17 cellular contexts compared by ENCODE assay signal in the genomic region with DNA sequence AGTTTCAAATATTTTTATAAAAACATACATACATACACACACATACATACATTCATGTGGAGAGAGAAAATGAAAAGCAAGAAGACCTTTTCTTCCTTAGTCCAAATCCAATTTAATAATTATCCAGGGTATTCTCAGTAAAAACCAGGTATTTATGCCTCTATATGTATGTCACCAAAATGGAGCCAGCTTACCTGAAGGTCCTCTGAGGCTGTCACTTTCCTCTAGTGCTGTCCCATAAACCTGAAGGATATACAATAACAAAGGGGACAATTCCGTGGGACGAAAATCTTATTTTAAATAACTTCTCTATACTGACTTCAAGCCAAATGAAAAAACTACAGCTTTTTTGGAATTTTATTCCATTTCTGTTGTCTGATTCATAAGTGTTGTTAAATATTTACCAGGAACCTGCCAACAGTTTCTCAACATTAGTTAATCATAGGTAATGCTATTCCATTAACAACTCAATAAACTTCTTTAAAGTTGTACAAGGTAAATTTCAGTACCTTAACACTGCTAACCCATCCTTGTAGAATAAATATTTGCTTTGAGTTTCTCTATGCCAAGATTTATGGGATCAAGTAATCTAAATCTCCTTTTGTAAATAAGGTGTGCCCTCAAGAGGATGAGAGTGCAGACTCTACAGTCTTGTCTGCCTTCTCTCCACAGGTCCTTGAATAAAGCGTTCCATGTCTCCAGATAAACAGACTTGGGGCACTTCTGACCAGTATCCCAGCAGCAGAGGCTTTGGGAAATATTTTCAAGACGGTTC.
DNase-seq lines count a peak whose midpoint lies in the region; ATAC-seq, FAIRE-seq and TF ChIP-seq lines count a peak whose summit lies in the region.
"Had no signal": no experiment of that assay in that cellular context is flagged by ENCODE, and none has a peak within 500 bp of the region (broad histone marks: within the 10 kb centered on the region; RNA-seq: fewer than 3 reads in every experiment).

No MANE protein-coding gene starts in this region.

- peak; percentile 11 for FAIRE-seq in kidney (lab: Jason Lieb, UNC)
- FAIRE-seq in small intestine (lab: Jason Lieb, UNC), result no peak

- BruUV-seq in PC-3 (replicated peaks; lab: Mats Ljungman, UMichigan), result no TSS peak

- ATAC-seq in PC-3 (peak; percentile 76), GM19397 (IDR thresholded peaks at IDR 0.05; ENCODE audit: unreplicated experiment) (no peak)
- ATAC-seq: gastroesophageal sphincter had no signal

- 21 to 49% (median 38%) methylated on average over 4 of the region's 4 CpGs for WGBS in small intestine, 3 donors

- H3K79me2 ChIP-seq in PC-3 (ENCODE audit: low read length), result no peaks in the 10 kb centered on the region

- H2AFZ ChIP-seq in PC-3 (ENCODE audit: low read length), result no peak overlapping the region

- TF ChIP-seq CTCF in PC-3 (conservative IDR thresholded peaks at IDR 0.05; ENCODE audit: low read depth, low read length) (peak; percentile 21; the same call in 1 of the 2 replicates), kidney (IDR thresholded peaks at IDR 0.05; ENCODE audit: borderline replicate concordance, extremely low read depth, insufficient read depth) (no peak)

- POLR2A ChIA-PET in PC-3 (lab: Charles Lee; ENCODE audit: unreplicated experiment), result interaction anchor here (0.6 kb wide), 1 partner anchor 1122 kb away, joined by 3 read pairs; no protein-coding TSS in a partner anchor

- H3K4me3 ChIP-seq in PC-3 (ENCODE audit: low read length) (peak overlapping the region; percentile 48; the same call in 1 of the 2 replicates), kidney (ENCODE audit: low read length in 2 of 2) (no peak overlapping the region), small intestine (ENCODE audit: low read depth in 1 of 2, low read length in 2 of 2) (no peak overlapping the region)
- H3K4me3 ChIP-seq: gastroesophageal sphincter, tibial artery had no signal

- CTCF ChIA-PET in PC-3 (lab: Charles Lee), result interaction anchor here (0.6 to 1.0 kb wide), 2 partner anchors 191 to 496 kb away, joined by 3 to 4 read pairs; no protein-coding TSS in a partner anchor

- peak overlapping the region; percentile 91 for H3K9ac ChIP-seq in PC-3 (ENCODE audit: low read length)
- H3K9ac ChIP-seq in kidney (ENCODE audit: low read length in 2 of 2), result no peak overlapping the region

- peak overlapping the region; percentile 99 for H3K27ac ChIP-seq in PC-3 (ENCODE audit: low read length)
- H3K27ac ChIP-seq in kidney (ENCODE audit: low read depth in 2 of 2, low read length in 2 of 2), result no peak overlapping the region
- peak overlapping the region; percentile 47 to 48 for H3K27ac ChIP-seq in small intestine (ENCODE audit: low read depth in 1 of 2, low read length in 1 of 2)
- H3K27ac ChIP-seq: tibial artery had no signal

- no peaks in the 10 kb centered on the region for H3K9me2 ChIP-seq in PC-3 (replicated peaks; ENCODE audit: low read length)

- H3K9me3 ChIP-seq in PC-3 (ENCODE audit: low read length), result no peaks in the 10 kb centered on the region
- no peaks in the 10 kb centered on the region for H3K9me3 ChIP-seq in kidney (ENCODE audit: control insufficient read depth in 1 of 2, low read length in 2 of 2)
- H3K9me3 ChIP-seq in small intestine (ENCODE audit: control insufficient read depth, low read depth), result no peaks in the 10 kb centered on the region
- H3K9me3 ChIP-seq: gastroesophageal sphincter, tibial artery had no signal

- peaks cover 12% of the 10 kb centered on the region for H3F3A ChIP-seq in PC-3 (ENCODE audit: low read length, unreplicated experiment)

- intact Hi-C loops in PC-3 (cut with micrococcal nuclease), result loop anchor here (1.0 to 5.0 kb wide), 12 partner anchors 25 to 746 kb away; no protein-coding TSS in a partner anchor
- intact Hi-C loops in kidney (cut with DNase I), result no loop called here

- peak overlapping the region; percentile 85 for H3K4me2 ChIP-seq in PC-3 (ENCODE audit: low read length)

- H4K20me1 ChIP-seq in PC-3 (ENCODE audit: low read length), result no peaks in the 10 kb centered on the region

- DNase-seq in DMS53 (lab: John Stamatoyannopoulos, UW), result peak; percentile 73
- peak; percentile 96 for DNase-seq in PC-3
- DNase-seq in kidney, result no peak
- peak; percentile 57 for DNase-seq in small intestine
- DNase-seq in cerebellar cortex (ENCODE audit: low spot score), result no peak
- DNase-seq in activated CD4-positive, alpha-beta T cell treated with anti-CD3 and anti-CD28 coated beads, Interleukin-2, amount 50 U/mL, for 1 hour, result no peak
- DNase-seq in superior temporal gyrus (ENCODE audit: extremely low spot score), result no peak
- DNase-seq: activated CD4-positive, alpha-beta memory T cell treated with anti-CD3 and anti-CD28 coated beads, Interleukin-2, amount 10 ng/mL, durations not matched to agents 7 days and 5 days; C1 segment of cervical spinal cord; effector memory CD4-positive, alpha-beta T cell; immature natural killer cell; NCI-H2029; SIG-M5; stimulated activated CD8-positive, alpha-beta memory T cell treated with anti-CD3 and anti-CD28 coated beads, Interleukin-4, amount 100 ng/mL, for 48 hours; tibial artery had no signal

- H3K4me1 ChIP-seq in PC-3 (ENCODE audit: insufficient read depth, low read length) (peaks cover 49% of the 10 kb centered on the region), kidney (ENCODE audit: control insufficient read depth in 1 of 2, insufficient read depth in 1 of 2, low read depth in 1 of 2, low read length in 2 of 2) (peaks cover 0 to 3% of the 10 kb centered on the region in 2 donors), small intestine (ENCODE audit: control insufficient read depth in 2 of 2, insufficient read depth in 1 of 2, low read depth in 1 of 2, low read length in 1 of 2) (no peaks in the 10 kb centered on the region)

- no peaks in the 10 kb centered on the region for H3K27me3 ChIP-seq in PC-3 (ENCODE audit: low read length)
- no peaks in the 10 kb centered on the region for H3K27me3 ChIP-seq in small intestine (ENCODE audit: control insufficient read depth in 2 of 2, insufficient read depth in 2 of 2, low read length in 2 of 2)
- H3K27me3 ChIP-seq: gastroesophageal sphincter, tibial artery had no signal

- no peaks in the 10 kb centered on the region for H3K36me3 ChIP-seq in PC-3 (ENCODE audit: low read depth, low read length)
- no peaks in the 10 kb centered on the region for H3K36me3 ChIP-seq in kidney (ENCODE audit: control insufficient read depth in 1 of 2, insufficient read depth in 2 of 2, low read length in 2 of 2)
- no peaks in the 10 kb centered on the region for H3K36me3 ChIP-seq in small intestine (ENCODE audit: control insufficient read depth in 2 of 2, insufficient read depth in 2 of 2, low read length in 2 of 2)
- H3K36me3 ChIP-seq: gastroesophageal sphincter, tibial artery had no signal

Comparison
In these comparisons a context has a peak if more than half of its experiments do, and no peak if none do; other contexts are left out.
1. DNase-seq: peak in DMS53 (single experiment), PC-3 (single experiment) and small intestine (single experiment); none in kidney (single experiment), cerebellar cortex (single experiment), activated CD4-positive, alpha-beta T cell treated with anti-CD3 and anti-CD28 coated beads, Interleukin-2, amount 50 U/mL, for 1 hour (single experiment) and superior temporal gyrus (single experiment).
2. H3K27ac ChIP-seq: peak in PC-3 (single experiment) and small intestine (2 of 2); none in kidney (0 of 2).